In the genomic region with DNA sequence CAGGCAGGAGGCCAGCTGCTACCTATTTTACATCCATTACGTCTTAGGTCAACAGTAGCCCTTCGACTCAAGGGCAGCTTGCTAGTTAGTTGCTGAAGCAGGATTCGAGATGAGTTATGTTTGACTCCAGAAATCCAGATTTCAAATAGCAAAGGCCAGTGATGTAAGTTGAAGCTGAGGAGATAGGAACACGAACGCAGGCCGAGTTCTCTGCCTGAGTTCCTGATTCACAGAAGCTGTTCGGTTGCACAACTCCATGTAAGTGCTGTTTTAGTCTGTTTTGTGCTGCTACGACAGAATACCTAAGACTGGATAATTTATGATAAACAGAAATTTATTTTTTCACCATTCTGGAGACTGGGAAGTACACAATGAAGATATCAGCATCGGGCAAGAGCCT, we compare ENCODE assay signal across 20 cellular contexts.
"Had no signal": no experiment of that assay in that cellular context is flagged by ENCODE, and none has a peak within 500 bp of the region (broad histone marks: within the 10 kb centered on the region; RNA-seq: fewer than 3 reads in every experiment).

No MANE protein-coding gene starts in this region.

- H3K4me3 ChIP-seq: gastrocnemius medialis, prostate gland, right atrium auricular region, tibial nerve, vagina had no signal

- H3K27ac ChIP-seq: brain microvascular endothelial cell, gastrocnemius medialis, prostate gland, right atrium auricular region, tibial nerve, vagina had no signal

- H3K4me1 ChIP-seq: prostate gland, right atrium auricular region had no signal

- DNase-seq: activated B cell treated with CpG ODN at 0.5 μM for 24 hours; activated CD4-positive, alpha-beta T cell treated with anti-CD3 and anti-CD28 coated beads for 4 hours; activated CD8-positive, alpha-beta T cell treated with anti-CD3 and anti-CD28 coated beads for 36 hours; activated effector memory CD4-positive, alpha-beta T cell treated with Interleukin-2 at 50 U/mL for 16 hours; activated naive CD4-positive, alpha-beta T cell treated with anti-CD3 and anti-CD28 coated beads, Interleukin-2, amount 10 ng/mL, durations not matched to agents 7 days and 5 days; activated naive CD8-positive, alpha-beta T cell treated with anti-CD3 and anti-CD28 coated beads, Interleukin-2, amount 50 U/mL, for 24 hours; activated T-cell treated with anti-CD3 and anti-CD28 coated beads, Interleukin-2, amount 50 U/mL, for 1 hour; brain microvascular endothelial cell; central memory CD4-positive, alpha-beta T cell; erythroblast; gastrocnemius medialis; kidney; mammary epithelial cell; stimulated activated CD4-positive, alpha-beta T cell treated with anti-CD3 and anti-CD28 coated beads, Interleukin-2, amount 100 ng/mL, for 24 hours had no signal

- H3K27me3 Mint-ChIP-seq: activated B cell treated with CpG ODN at 0.5 μM for 24 hours; activated CD8-positive, alpha-beta T cell treated with anti-CD3 and anti-CD28 coated beads for 36 hours; activated naive CD8-positive, alpha-beta T cell treated with anti-CD3 and anti-CD28 coated beads, Interleukin-2, amount 50 U/mL, for 24 hours; stimulated activated naive CD8-positive, alpha-beta T cell treated with anti-CD3 and anti-CD28 coated beads, Interleukin-15, Interleukin-2, amounts not matched to agents 100 ng/mL and 50 ng/mL, for 24 hours had no signal

- H3K9me3 Mint-ChIP-seq: activated B cell treated with CpG ODN at 0.5 μM for 24 hours; activated CD8-positive, alpha-beta T cell treated with anti-CD3 and anti-CD28 coated beads for 36 hours; activated naive CD4-positive, alpha-beta T cell treated with anti-CD3 and anti-CD28 coated beads, Interleukin-2, amount 10 ng/mL, durations not matched to agents 7 days and 5 days; activated naive CD8-positive, alpha-beta T cell treated with anti-CD3 and anti-CD28 coated beads, Interleukin-2, amount 50 U/mL, for 24 hours; neural crest cell; stimulated activated naive CD8-positive, alpha-beta T cell treated with anti-CD3 and anti-CD28 coated beads, Interleukin-15, Interleukin-2, amounts not matched to agents 100 ng/mL and 50 ng/mL, for 24 hours had no signal

- H3K4me3 Mint-ChIP-seq: activated B cell treated with CpG ODN at 0.5 μM for 24 hours; activated CD8-positive, alpha-beta T cell treated with anti-CD3 and anti-CD28 coated beads for 36 hours; activated naive CD4-positive, alpha-beta T cell treated with anti-CD3 and anti-CD28 coated beads, Interleukin-2, amount 10 ng/mL, durations not matched to agents 7 days and 5 days; activated naive CD8-positive, alpha-beta T cell treated with anti-CD3 and anti-CD28 coated beads, Interleukin-2, amount 50 U/mL, for 24 hours; neural crest cell; stimulated activated naive CD8-positive, alpha-beta T cell treated with anti-CD3 and anti-CD28 coated beads, Interleukin-15, Interleukin-2, amounts not matched to agents 100 ng/mL and 50 ng/mL, for 24 hours had no signal

- H3K27me3 ChIP-seq: brain microvascular endothelial cell, gastrocnemius medialis, right atrium auricular region, tibial nerve, vagina had no signal

- H3K36me3 Mint-ChIP-seq: activated naive CD4-positive, alpha-beta T cell treated with anti-CD3 and anti-CD28 coated beads, Interleukin-2, amount 10 ng/mL, durations not matched to agents 7 days and 5 days had no signal

- H3K27ac Mint-ChIP-seq: activated B cell treated with CpG ODN at 0.5 μM for 24 hours; activated CD8-positive, alpha-beta T cell treated with anti-CD3 and anti-CD28 coated beads for 36 hours; activated naive CD4-positive, alpha-beta T cell treated with anti-CD3 and anti-CD28 coated beads, Interleukin-2, amount 10 ng/mL, durations not matched to agents 7 days and 5 days; activated naive CD8-positive, alpha-beta T cell treated with anti-CD3 and anti-CD28 coated beads, Interleukin-2, amount 50 U/mL, for 24 hours; stimulated activated naive CD8-positive, alpha-beta T cell treated with anti-CD3 and anti-CD28 coated beads, Interleukin-15, Interleukin-2, amounts not matched to agents 100 ng/mL and 50 ng/mL, for 24 hours had no signal

- H3K9me3 ChIP-seq: gastrocnemius medialis, prostate gland, right atrium auricular region, tibial nerve, vagina had no signal

- H3K36me3 ChIP-seq: brain microvascular endothelial cell, gastrocnemius medialis, prostate gland, right atrium auricular region, tibial nerve, vagina had no signal
